3 cellular contexts compared by ENCODE assay signal in the genomic region with DNA sequence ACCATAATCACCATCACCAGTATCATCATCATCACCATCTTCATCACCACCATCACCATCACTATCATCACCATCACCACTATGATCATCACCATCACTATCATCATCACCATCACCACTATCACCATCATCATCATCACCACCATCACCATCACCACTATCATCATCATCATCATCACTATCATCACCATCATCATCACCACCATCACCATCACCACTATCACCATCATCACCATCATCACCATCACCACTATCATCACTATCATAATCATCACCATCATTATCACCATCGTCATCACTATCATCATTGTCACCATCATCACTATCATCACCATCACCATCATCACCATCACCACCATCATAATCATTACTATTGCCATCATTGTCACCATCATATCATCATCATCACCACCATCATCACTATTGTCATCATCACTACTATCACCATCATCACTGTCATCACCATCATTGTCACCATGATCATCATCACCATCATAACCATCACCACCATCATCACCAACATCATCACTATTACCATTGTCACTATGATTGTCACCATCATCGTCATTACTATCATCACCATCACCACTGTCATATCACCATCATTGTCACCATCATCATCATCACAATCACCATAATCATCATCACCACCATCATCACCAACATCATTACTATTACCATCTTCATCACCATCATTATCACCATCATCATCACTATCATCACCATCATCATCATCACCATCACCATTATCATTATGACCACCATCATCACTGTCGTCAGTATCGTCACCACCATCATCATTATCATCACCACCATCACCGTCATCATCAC.
A peak's percentile ranks its signal among the peaks of the same experiment; 100 is the strongest.
TF ChIP-seq lines count a peak whose summit lies in the region.

No MANE protein-coding gene starts in this region.

TF ChIP-seq in HepG2, 621 proteins besides CTCF, POLR2A, EP300 and RAD21:
- TF ChIP-seq IKZF1 (IDR thresholded peaks at IDR 0.05) (peak; percentile 55; the same call in 1 of the 2 replicates), FOXK2 (IDR thresholded peaks at IDR 0.05) (0 out of 2 replicates have a peak, but pooled peaks have one; percentile 24), HNRNPLL (IDR thresholded peaks at IDR 0.05; ENCODE audit: low read depth, low read length, poor library complexity, severe bottlenecking) (no peak), ZBTB10 (CRISPR knock-in tag; IDR thresholded peaks at IDR 0.05; ENCODE audit: borderline replicate concordance) (no peak), FOXP1 (IDR thresholded peaks at IDR 0.05) (peak; percentile 13; the same call in 1 of the 2 replicates), FOXP1 (CRISPR knock-in tag; IDR thresholded peaks at IDR 0.05) (no peak), FOXA1 (IDR thresholded peaks at IDR 0.05) (peak; percentile 3; the same call in 1 of the 2 replicates), FOXA1 (CRISPR knock-in tag; IDR thresholded peaks at IDR 0.05) (no peak), AHR (CRISPR knock-in tag; IDR thresholded peaks at IDR 0.05) (no peak), TBX2 (CRISPR knock-in tag; IDR thresholded peaks at IDR 0.05; ENCODE audit: borderline replicate concordance) (no peak), ZNF207 (IDR thresholded peaks at IDR 0.05; ENCODE audit: borderline replicate concordance) (peak; percentile 96), CREB1 (IDR thresholded peaks at IDR 0.05) (peak; percentile 96), CREB1 (CRISPR knock-in tag; IDR thresholded peaks at IDR 0.05) (no peak), ATF7 (IDR thresholded peaks at IDR 0.05) (0 out of 2 replicates have a peak, but pooled peaks have one; percentile 25), ATF7 (CRISPR knock-in tag; IDR thresholded peaks at IDR 0.05) (no peak)
- TF ChIP-seq, protein P1, sequence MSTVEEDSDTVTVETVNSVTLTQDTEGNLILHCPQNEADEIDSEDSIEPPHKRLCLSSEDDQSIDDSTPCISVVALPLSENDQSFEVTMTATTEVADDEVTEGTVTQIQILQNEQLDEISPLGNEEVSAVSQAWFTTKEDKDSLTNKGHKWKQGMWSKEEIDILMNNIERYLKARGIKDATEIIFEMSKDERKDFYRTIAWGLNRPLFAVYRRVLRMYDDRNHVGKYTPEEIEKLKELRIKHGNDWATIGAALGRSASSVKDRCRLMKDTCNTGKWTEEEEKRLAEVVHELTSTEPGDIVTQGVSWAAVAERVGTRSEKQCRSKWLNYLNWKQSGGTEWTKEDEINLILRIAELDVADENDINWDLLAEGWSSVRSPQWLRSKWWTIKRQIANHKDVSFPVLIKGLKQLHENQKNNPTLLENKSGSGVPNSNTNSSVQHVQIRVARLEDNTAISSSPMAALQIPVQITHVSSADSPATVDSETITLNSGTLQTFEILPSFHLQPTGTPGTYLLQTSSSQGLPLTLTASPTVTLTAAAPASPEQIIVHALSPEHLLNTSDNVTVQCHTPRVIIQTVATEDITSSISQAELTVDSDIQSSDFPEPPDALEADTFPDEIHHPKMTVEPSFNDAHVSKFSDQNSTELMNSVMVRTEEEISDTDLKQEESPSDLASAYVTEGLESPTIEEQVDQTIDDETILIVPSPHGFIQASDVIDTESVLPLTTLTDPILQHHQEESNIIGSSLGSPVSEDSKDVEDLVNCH (CRISPR knock-in tag; IDR thresholded peaks at IDR 0.05): no peak

TF ChIP-seq in HEK293T, 16 proteins besides CTCF, POLR2A, EP300 and RAD21:
- TF ChIP-seq L3MBTL2 (conservative IDR thresholded peaks at IDR 0.05) (no peak), FOXM1 (IDR thresholded peaks at IDR 0.05; ENCODE audit: borderline replicate concordance) (no peak), LEF1 (IDR thresholded peaks at IDR 0.05; ENCODE audit: borderline replicate concordance) (no peak), TARDBP (IDR thresholded peaks at IDR 0.05) (no peak), ZNF384 (IDR thresholded peaks at IDR 0.05) (0 out of 2 replicates have a peak, but pooled peaks have one; percentile 37), SP1 (IDR thresholded peaks at IDR 0.05) (0 out of 2 replicates have a peak, but pooled peaks have one; percentile 7), BHLHE40 (IDR thresholded peaks at IDR 0.05; ENCODE audit: borderline replicate concordance) (no peak), CTBP1 (IDR thresholded peaks at IDR 0.05; ENCODE audit: borderline replicate concordance) (no peak; the same call in 1 of the 2 replicates), FOXK2 (IDR thresholded peaks at IDR 0.05) (no peak), SUZ12 (IDR thresholded peaks at IDR 0.05) (no peak)
TF ChIP-seq in HEK293T: peak in this region for 2.

TF ChIP-seq in K562, 482 proteins besides CTCF, POLR2A, EP300 and RAD21 (continues in another document):
- TF ChIP-seq SNIP1 (IDR thresholded peaks at IDR 0.05; ENCODE audit: low read depth) (no peak), ELF4 (CRISPR knock-in tag; IDR thresholded peaks at IDR 0.05) (peak; percentile 44; the same call in 1 of the 2 replicates), HDAC1 (IDR thresholded peaks at IDR 0.05) (peak in 1 of 2 experiments; percentile 37; a peak in 2 of 4 replicates), TSC22D4 (tag; IDR thresholded peaks at IDR 0.05) (peak; percentile 6; the same call in 1 of the 2 replicates), ZBTB26 (CRISPR knock-in tag; IDR thresholded peaks at IDR 0.05) (peak; percentile 4; the same call in 1 of the 2 replicates), KDM1A (IDR thresholded peaks at IDR 0.05) (peak in 1 of 2 experiments; percentile 36; a peak in 3 of 4 replicates), WHSC1 (IDR thresholded peaks at IDR 0.05; ENCODE audit: low read length) (no peak), ZNF551 (CRISPR knock-in tag; IDR thresholded peaks at IDR 0.05) (no peak), ZNF316 (IDR thresholded peaks at IDR 0.05) (peak; percentile 43; the same call in 1 of the 2 replicates), JUN (IDR thresholded peaks at IDR 0.05; ENCODE audit: borderline replicate concordance, low read depth, low read length) (no peak), JUN (CRISPR knock-in tag; IDR thresholded peaks at IDR 0.05; ENCODE audit: borderline replicate concordance) (0 out of 2 replicates have a peak, but pooled peaks have one; percentile 51), DPF2 (IDR thresholded peaks at IDR 0.05) (0 out of 2 replicates have a peak, but pooled peaks have one; percentile 7), FOSL1 (tag; conservative IDR thresholded peaks at IDR 0.05) (no peak), ZNF644 (tag; IDR thresholded peaks at IDR 0.05; ENCODE audit: low read depth) (no peak), PHB2 (IDR thresholded peaks at IDR 0.05; ENCODE audit: low read depth) (peak; percentile 43; the same call in 1 of the 2 replicates), FOXA3 (CRISPR knock-in tag; conservative IDR thresholded peaks at IDR 0.05 in 1 of 2, IDR thresholded peaks at IDR 0.05 in 1 of 2) (0 out of 4 replicates have a peak, but pooled peaks of 1 of the 2 experiments have one; percentile 28), ATF1 (CRISPR knock-in tag; IDR thresholded peaks at IDR 0.05) (no peak), ATF1 (tag; IDR thresholded peaks at IDR 0.05) (peak; percentile 85), MLLT1 (IDR thresholded peaks at IDR 0.05) (0 out of 4 replicates have a peak, but pooled peaks of 1 of the 2 experiments have one; percentile 16), ARHGAP35 (IDR thresholded peaks at IDR 0.05; ENCODE audit: partially characterized antibody) (peak; percentile 41), ARID1B (IDR thresholded peaks at IDR 0.05) (0 out of 2 replicates have a peak, but pooled peaks have one; percentile 9), NCOA1 (IDR thresholded peaks at IDR 0.05; ENCODE audit: low read depth) (0 out of 2 replicates have a peak, but pooled peaks have one; percentile 24), EHMT2 (IDR thresholded peaks at IDR 0.05) (peak; percentile 56; the same call in 1 of the 2 replicates), GATAD2A (IDR thresholded peaks at IDR 0.05) (no peak), THRAP3 (IDR thresholded peaks at IDR 0.05; ENCODE audit: borderline replicate concordance) (0 out of 2 replicates have a peak, but pooled peaks have one; percentile 37), ZNF444 (CRISPR knock-in tag; IDR thresholded peaks at IDR 0.05) (no peak), CEBPG (CRISPR knock-in tag; IDR thresholded peaks at IDR 0.05) (0 out of 2 replicates have a peak, but pooled peaks have one; percentile 29), CEBPG (tag; conservative IDR thresholded peaks at IDR 0.05 in 1 of 2, IDR thresholded peaks at IDR 0.05 in 1 of 2) (no peak), ZBTB2 (IDR thresholded peaks at IDR 0.05) (peak; percentile 22; the same call in 1 of the 2 replicates), GTF2A2 (tag; IDR thresholded peaks at IDR 0.05) (no peak), PHB (CRISPR knock-in tag; IDR thresholded peaks at IDR 0.05) (no peak)
- TF ChIP-seq, protein P2, sequence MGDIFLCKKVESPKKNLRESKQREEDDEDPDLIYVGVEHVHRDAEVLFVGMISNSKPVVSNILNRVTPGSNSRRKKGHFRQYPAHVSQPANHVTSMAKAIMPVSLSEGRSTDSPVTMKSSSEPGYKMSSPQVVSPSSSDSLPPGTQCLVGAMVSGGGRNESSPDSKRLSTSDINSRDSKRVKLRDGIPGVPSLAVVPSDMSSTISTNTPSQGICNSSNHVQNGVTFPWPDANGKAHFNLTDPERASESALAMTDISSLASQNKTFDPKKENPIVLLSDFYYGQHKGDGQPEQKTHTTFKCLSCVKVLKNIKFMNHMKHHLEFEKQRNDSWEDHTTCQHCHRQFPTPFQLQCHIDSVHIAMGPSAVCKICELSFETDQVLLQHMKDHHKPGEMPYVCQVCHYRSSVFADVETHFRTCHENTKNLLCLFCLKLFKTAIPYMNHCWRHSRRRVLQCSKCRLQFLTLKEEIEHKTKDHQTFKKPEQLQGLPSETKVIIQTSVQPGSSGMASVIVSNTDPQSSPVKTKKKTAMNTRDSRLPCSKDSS (IDR thresholded peaks at IDR 0.05; ENCODE audit: low read depth, partially characterized antibody): peak; percentile 6
- TF ChIP-seq, protein P3, sequence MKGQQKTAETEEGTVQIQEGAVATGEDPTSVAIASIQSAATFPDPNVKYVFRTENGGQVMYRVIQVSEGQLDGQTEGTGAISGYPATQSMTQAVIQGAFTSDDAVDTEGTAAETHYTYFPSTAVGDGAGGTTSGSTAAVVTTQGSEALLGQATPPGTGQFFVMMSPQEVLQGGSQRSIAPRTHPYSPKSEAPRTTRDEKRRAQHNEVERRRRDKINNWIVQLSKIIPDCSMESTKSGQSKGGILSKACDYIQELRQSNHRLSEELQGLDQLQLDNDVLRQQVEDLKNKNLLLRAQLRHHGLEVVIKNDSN (CRISPR knock-in tag; IDR thresholded peaks at IDR 0.05): peak; percentile 47
